Comparison of ENCODE assay signal across 8 cellular contexts in the genomic region with DNA sequence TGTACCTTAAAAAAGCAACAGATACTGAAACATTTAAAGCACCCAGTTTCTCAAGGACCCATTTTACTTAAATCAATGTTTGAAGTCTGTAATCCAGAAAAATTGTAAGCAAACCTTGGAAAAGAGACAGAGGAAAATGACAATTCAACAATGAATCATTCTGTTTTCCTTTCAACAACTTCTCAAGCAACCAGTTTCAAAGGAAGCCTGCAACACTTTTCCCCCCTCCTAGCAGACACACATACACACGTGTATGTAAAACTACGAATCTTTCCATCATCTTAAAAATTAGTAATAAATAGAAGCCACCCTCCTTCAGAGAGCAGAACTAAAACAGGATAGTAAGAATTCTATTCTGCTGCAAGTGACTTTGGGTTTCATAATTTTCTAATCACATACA. TPM values are rescaled to one million over a fixed set of nuclear protein-coding genes. Genes with fewer than 3 reads are reported as not detected.
DNase-seq lines count a peak whose midpoint lies in the region; ATAC-seq and TF ChIP-seq lines count a peak whose summit lies in the region.

No MANE protein-coding gene starts in this region.

- no peaks in the 10 kb centered on the region for H3K9me2 ChIP-seq in hepatocyte (replicated peaks; ENCODE audit: insufficient read depth)

- H3K36me3 ChIP-seq in hepatocyte (replicated peaks; ENCODE audit: insufficient read depth, low read depth), result no peaks in the 10 kb centered on the region
- H3K36me3 ChIP-seq in skeletal muscle satellite cell (ENCODE audit: insufficient read depth, low read length), result no peaks in the 10 kb centered on the region

- H3K27me3 Mint-ChIP-seq in activated naive CD4-positive, alpha-beta T cell treated with anti-CD3 and anti-CD28 coated beads for 36 hours (ENCODE audit: low read depth), result no peaks in the 10 kb centered on the region
- no peaks in the 10 kb centered on the region for H3K27me3 Mint-ChIP-seq in activated B cell treated with CpG ODN at 0.5 μM for 24 hours

- H3K36me3 Mint-ChIP-seq in activated naive CD4-positive, alpha-beta T cell treated with anti-CD3 and anti-CD28 coated beads for 36 hours (ENCODE audit: low read depth), result peaks cover 6% of the 10 kb centered on the region
- peaks cover 9% of the 10 kb centered on the region for H3K36me3 Mint-ChIP-seq in activated B cell treated with CpG ODN at 0.5 μM for 24 hours (ENCODE audit: low read depth)

- H3K79me2 ChIP-seq in hepatocyte, result peaks cover 60% of the 10 kb centered on the region

- no peak for DNase-seq in activated naive CD4-positive, alpha-beta T cell treated with anti-CD3 and anti-CD28 coated beads for 36 hours
- no peak for DNase-seq in activated naive CD4-positive, alpha-beta T cell (lab: John Stamatoyannopoulos, UW)
- no peak for DNase-seq in activated B cell treated with CpG ODN at 0.5 μM for 24 hours
- no peak for DNase-seq in hepatocyte (ENCODE audit: low spot score)
- no peak for DNase-seq in NCI-H2029 (lab: John Stamatoyannopoulos, UW)
- DNase-seq in ecto neural progenitor cell (ENCODE audit: low spot score), result no peak

- H3K9me3 ChIP-seq in hepatocyte (ENCODE audit: low read depth) (no peaks in the 10 kb centered on the region), skeletal muscle satellite cell (replicated peaks; ENCODE audit: low read length) (no peaks in the 10 kb centered on the region)

- H3K4me3 Mint-ChIP-seq in activated naive CD4-positive, alpha-beta T cell treated with anti-CD3 and anti-CD28 coated beads for 36 hours, result peak overlapping the region; percentile 86
- peak overlapping the region; percentile 94 for H3K4me3 Mint-ChIP-seq in activated B cell treated with CpG ODN at 0.5 μM for 24 hours

- 0% methylated on average over 2 of the region's 2 CpGs for WGBS in hepatocyte (ENCODE audit: low lambda C conversion rate, missing lambda C conversion rate)

- peak overlapping the region; percentile 93 for H3K27ac Mint-ChIP-seq in activated naive CD4-positive, alpha-beta T cell treated with anti-CD3 and anti-CD28 coated beads for 36 hours
- H3K27ac Mint-ChIP-seq in activated B cell treated with CpG ODN at 0.5 μM for 24 hours, result peak overlapping the region; percentile 96

- peaks cover 10% of the 10 kb centered on the region for H4K20me1 ChIP-seq in hepatocyte (ENCODE audit: insufficient read depth, poor library complexity, severe bottlenecking)

- peak overlapping the region; percentile 62 for H2AFZ ChIP-seq in hepatocyte

- H3K4me1 ChIP-seq in hepatocyte (ENCODE audit: insufficient read depth) (peaks cover 26% of the 10 kb centered on the region), skeletal muscle satellite cell (ENCODE audit: control insufficient read depth, insufficient read depth, low read length) (peaks cover 38% of the 10 kb centered on the region)

- H3K27ac ChIP-seq in hepatocyte, result peak overlapping the region; percentile 98

- H3K9me3 Mint-ChIP-seq in activated naive CD4-positive, alpha-beta T cell treated with anti-CD3 and anti-CD28 coated beads for 36 hours, result no peaks in the 10 kb centered on the region
- no peaks in the 10 kb centered on the region for H3K9me3 Mint-ChIP-seq in activated B cell treated with CpG ODN at 0.5 μM for 24 hours

- CTCF ChIA-PET in activated naive CD4-positive, alpha-beta T cell treated with anti-CD3 and anti-CD28 coated beads for 36 hours (lab: Charles Lee), result interaction anchor here (1.9 kb wide), 1 partner anchor 33 kb away, joined by 10 read pairs; no protein-coding TSS in a partner anchor
- CTCF ChIA-PET in activated B cell treated with CpG ODN at 0.5 μM for 24 hours (lab: Charles Lee), result interaction anchor here (1.2 to 2.1 kb wide), 3 partner anchors 33 to 89 kb away, joined by 3 to 15 read pairs (median 4); no protein-coding TSS in a partner anchor

- TF ChIP-seq CTCF in activated B cell treated with CpG ODN at 0.5 μM for 24 hours (IDR thresholded peaks at IDR 0.05) (no peak), hepatocyte (IDR thresholded peaks at IDR 0.05; ENCODE audit: poor library complexity) (no peak)

- H3K27me3 ChIP-seq in hepatocyte (no peaks in the 10 kb centered on the region), skeletal muscle satellite cell (ENCODE audit: control insufficient read depth, insufficient read depth, low read length) (no peaks in the 10 kb centered on the region)

- intact Hi-C loops in activated naive CD4-positive, alpha-beta T cell treated with anti-CD3 and anti-CD28 coated beads for 36 hours (cut with micrococcal nuclease), result loop anchor here (5.0 to 10.0 kb wide), 5 partner anchors 156 to 1032 kb away; a partner anchor contains a TSS
- intact Hi-C loops in activated B cell treated with CpG ODN at 0.5 μM for 24 hours (cut with micrococcal nuclease), result loop anchor here (2.0 to 5.0 kb wide), 4 partner anchors 32 to 312 kb away; a partner anchor contains a TSS

- H3K4me1 Mint-ChIP-seq in activated naive CD4-positive, alpha-beta T cell treated with anti-CD3 and anti-CD28 coated beads for 36 hours (ENCODE audit: low read depth), result peaks cover 50% of the 10 kb centered on the region
- peaks cover 44% of the 10 kb centered on the region for H3K4me1 Mint-ChIP-seq in activated B cell treated with CpG ODN at 0.5 μM for 24 hours

- H3K4me2 ChIP-seq in hepatocyte, result peak overlapping the region; percentile 84
- peak overlapping the region; percentile 97 for H3K4me2 ChIP-seq in skeletal muscle satellite cell (ENCODE audit: low read length)

- H3K4me3 ChIP-seq in hepatocyte, result peak overlapping the region; percentile 77
- peak overlapping the region; percentile 92 for H3K4me3 ChIP-seq in skeletal muscle satellite cell (ENCODE audit: low read length)

- peak overlapping the region; percentile 95 for H3K9ac ChIP-seq in skeletal muscle satellite cell (ENCODE audit: low read depth, low read length)

- POLR2A ChIA-PET in activated B cell treated with CpG ODN at 0.5 μM for 24 hours (lab: Charles Lee), result interaction anchor here (0.6 to 2.6 kb wide), 3 partner anchors 62 to 254 kb away, joined by 3 to 33 read pairs (median 5); a partner anchor contains a TSS

- no peak for ATAC-seq in activated B cell treated with CpG ODN at 0.5 μM for 24 hours (ENCODE audit: low read depth)
- no peak for ATAC-seq in GM19463 (IDR thresholded peaks at IDR 0.05; ENCODE audit: unreplicated experiment)

RNA-seq across cellular contexts. Expression of a gene that starts 1.1 kb away (rescaled TPM):
- 10 to 100 TPM; 46.4 to 47.6 TPM for total RNA-seq in activated naive CD4-positive, alpha-beta T cell treated with anti-CD3 and anti-CD28 coated beads for 36 hours
- total RNA-seq in activated B cell treated with CpG ODN at 0.5 μM for 24 hours (90.5 and 98.8 TPM in 2 replicates), hepatocyte (39.8 and 46.0 TPM in 2 replicates)
- 62.8 and 74.3 TPM in 2 replicates for polyA plus RNA-seq in hepatocyte
- total RNA-seq in skeletal muscle satellite cell (2012; rRNA removed), result 14.9 and 24.1 TPM in 2 replicates
